Comparison of ENCODE assay signal across 8 cellular contexts in genomic region chr6:7589949-7590917, GRCh38. TPM values are rescaled to one million over a fixed set of nuclear protein-coding genes. Genes with fewer than 3 reads are reported as not detected.
A peak's percentile ranks its signal among the peaks of the same experiment; 100 is the strongest.
DNase-seq lines count a peak whose midpoint lies in the region; TF ChIP-seq lines count a peak whose summit lies in the region.

Gene SNRNP48 (plus strand): TSS chr6:7590198. CDS start chr6:7590258, 60 bp downstream.

- intact Hi-C loops in activated naive CD4-positive, alpha-beta T cell treated with anti-CD3 and anti-CD28 coated beads for 36 hours (cut with micrococcal nuclease) = loop anchor here (1.0 to 2.0 kb wide), 6 partner anchors 14 to 845 kb away; partner anchors contain the start of genes CAGE1, EEF1E1, RIOK1 and SLC35B3

- no peak for TF ChIP-seq CTCF in HFF-Myc (IDR thresholded peaks at IDR 0.05; ENCODE audit: low read depth, low read length, missing control alignments)
- no peak for TF ChIP-seq CTCF in suprapubic skin (IDR thresholded peaks at IDR 0.05)

- H3K36me3 ChIP-seq in suprapubic skin = peaks cover 9% of the 10 kb centered on the region

- peaks cover 31% of the 10 kb centered on the region for H3K4me1 ChIP-seq in suprapubic skin

- no peak for TF ChIP-seq EP300 in suprapubic skin (IDR thresholded peaks at IDR 0.05)

- no peaks in the 10 kb centered on the region for H3K27me3 ChIP-seq in suprapubic skin

- H3K27ac ChIP-seq in suprapubic skin = peak within 1 kb of the TSS; percentile 42

- no peaks in the 10 kb centered on the region for H3K27me3 Mint-ChIP-seq in activated naive CD4-positive, alpha-beta T cell treated with anti-CD3 and anti-CD28 coated beads for 36 hours (ENCODE audit: low read depth)

- WGBS in suprapubic skin = under 1% methylated on average over 39 of the region's 72 CpGs

- H3K9me3 ChIP-seq in suprapubic skin = no peaks in the 10 kb centered on the region

- TF ChIP-seq POLR2A in suprapubic skin (IDR thresholded peaks at IDR 0.05) = peak; percentile 41 to 44

- peak; percentile 96 for DNase-seq in GM03348 (ENCODE audit: low spot score)
- DNase-seq in HFF-Myc (ENCODE audit: extremely low read depth, low read depth) = peak; percentile 75
- peak; percentile 95 for DNase-seq in NAMALWA (ENCODE audit: low spot score)
- DNase-seq in SK-N-DZ (ENCODE audit: low spot score) = peak; percentile 93
- peak; percentile 96 for DNase-seq in activated naive CD4-positive, alpha-beta T cell treated with anti-CD3 and anti-CD28 coated beads for 36 hours
- DNase-seq in globus pallidus (ENCODE audit: low spot score) = peak; percentile 92
- peak; percentile 49 to 96 (median 86) for DNase-seq in nucleus accumbens (lab: John Stamatoyannopoulos, UW)
- peak; percentile 96 to 98 for DNase-seq in suprapubic skin (ENCODE audit: low spot score in 2 of 2)

- H3K36me3 Mint-ChIP-seq in activated naive CD4-positive, alpha-beta T cell treated with anti-CD3 and anti-CD28 coated beads for 36 hours (ENCODE audit: low read depth) = peaks cover 8% of the 10 kb centered on the region

- peak within 1 kb of the TSS; percentile 91 for H3K27ac Mint-ChIP-seq in activated naive CD4-positive, alpha-beta T cell treated with anti-CD3 and anti-CD28 coated beads for 36 hours

- peak within 1 kb of the TSS; percentile 95 for H3K4me3 Mint-ChIP-seq in activated naive CD4-positive, alpha-beta T cell treated with anti-CD3 and anti-CD28 coated beads for 36 hours

- peaks cover 39% of the 10 kb centered on the region for H3K4me1 Mint-ChIP-seq in activated naive CD4-positive, alpha-beta T cell treated with anti-CD3 and anti-CD28 coated beads for 36 hours (ENCODE audit: low read depth)

- H3K4me3 ChIP-seq in HFF-Myc (replicated peaks; ENCODE audit: low read depth, low read length) = peak within 1 kb of the TSS; percentile 77
- peak within 1 kb of the TSS; percentile 69 for H3K4me3 ChIP-seq in suprapubic skin

- H3K9me3 Mint-ChIP-seq in activated naive CD4-positive, alpha-beta T cell treated with anti-CD3 and anti-CD28 coated beads for 36 hours = no peaks in the 10 kb centered on the region

- CTCF ChIA-PET in activated naive CD4-positive, alpha-beta T cell treated with anti-CD3 and anti-CD28 coated beads for 36 hours (lab: Charles Lee) = interaction anchor here (1.5 kb wide), 1 partner anchor 14 kb away, joined by 5 read pairs; no protein-coding TSS in a partner anchor

RNA-seq across cellular contexts. Expression of gene SNRNP48, which starts in this region (rescaled TPM):
- 12.5 and 18.0 TPM in 2 replicates for polyA plus RNA-seq in SK-N-DZ (2014; cell fraction: cytosol; rRNA removed)
- polyA plus RNA-seq in SK-N-DZ (2014; cell fraction: nucleus; rRNA removed) = 20.2 and 22.6 TPM in 2 replicates
- total RNA-seq in activated naive CD4-positive, alpha-beta T cell treated with anti-CD3 and anti-CD28 coated beads for 36 hours = 10 to 100 TPM; 22.7 to 22.8 TPM
- total RNA-seq in suprapubic skin = 10 to 100 TPM in 2 of 4 donors, 1 to 10 TPM in 2; 7.9 to 12.4 (median 9.7) TPM

Comparison
In these comparisons a context has a peak if more than half of its experiments do, and no peak if none do; other contexts are left out.
1. Peak in every context shown above with its lines: DNase-seq, H3K4me3 ChIP-seq and H3K27ac ChIP-seq.